In the genomic region with DNA sequence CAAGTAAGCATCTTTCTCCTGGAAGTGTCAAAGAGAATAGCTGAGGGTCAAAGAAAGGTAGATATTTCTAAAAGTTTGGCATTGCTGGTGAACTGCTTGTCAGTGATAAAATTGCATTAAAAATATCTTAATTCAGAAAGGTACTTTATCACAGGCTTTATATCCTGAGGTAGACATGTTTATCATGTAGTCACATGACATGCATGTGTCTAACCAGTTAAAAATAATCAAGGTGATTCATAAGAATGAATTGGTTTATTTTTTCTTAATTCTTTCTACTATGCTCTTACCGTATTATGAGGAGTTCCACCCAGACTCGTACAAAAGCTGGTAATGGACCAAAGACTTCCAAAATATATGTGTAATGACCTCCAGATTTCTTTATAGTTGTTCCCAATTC, we compare ENCODE assay signal across 1 cellular context.
TF ChIP-seq lines count a peak whose summit lies in the region.

No MANE protein-coding gene starts in this region.

TF ChIP-seq in IMR-90, 13 proteins besides CTCF, POLR2A, EP300 and RAD21:
- TF ChIP-seq BHLHE40 (IDR thresholded peaks at IDR 0.05; ENCODE audit: low read depth, low read length) (peak; percentile 66; the same call in 1 of the 2 replicates), MAZ (IDR thresholded peaks at IDR 0.05; ENCODE audit: borderline replicate concordance, low read depth, low read length) (no peak), USF2 (IDR thresholded peaks at IDR 0.05; ENCODE audit: low read depth, low read length) (peak; percentile 76), MXI1 (IDR thresholded peaks at IDR 0.05; ENCODE audit: borderline replicate concordance, low read depth, low read length) (no peak), RCOR1 (IDR thresholded peaks at IDR 0.05; ENCODE audit: insufficient replicate concordance, low read length) (no peak), ELK1 (IDR thresholded peaks at IDR 0.05; ENCODE audit: borderline replicate concordance, low read depth, low read length) (no peak), RFX5 (IDR thresholded peaks at IDR 0.05; ENCODE audit: low read depth, low read length) (no peak), CHD1 (IDR thresholded peaks at IDR 0.05; ENCODE audit: low read depth, low read length) (0 out of 2 replicates have a peak, but pooled peaks have one; percentile 40), NFE2L2 (IDR thresholded peaks at IDR 0.05; ENCODE audit: low read depth, low read length) (no peak), MAFK (IDR thresholded peaks at IDR 0.05; ENCODE audit: low read depth, low read length) (no peak), CEBPB (IDR thresholded peaks at IDR 0.05; ENCODE audit: low read depth, low read length) (no peak), SMC3 (IDR thresholded peaks at IDR 0.05; ENCODE audit: low read depth, low read length) (no peak), FOS (IDR thresholded peaks at IDR 0.05; ENCODE audit: low read depth, low read length) (no peak)
